8 cellular contexts compared by ENCODE assay signal in genomic region chr1:27555700-27556424, GRCh38. TPM values are rescaled to one million over a fixed set of nuclear protein-coding genes. Genes with fewer than 3 reads are reported as not detected.
DNase-seq lines count a peak whose midpoint lies in the region; ATAC-seq, FAIRE-seq and TF ChIP-seq lines count a peak whose summit lies in the region.

No MANE protein-coding gene starts in this region.

- H3K4me1 ChIP-seq in liver (ENCODE audit: control insufficient read depth in 4 of 4, insufficient read depth in 4 of 4, low read length in 3 of 4) (peaks cover 8 to 51% (median 35%) of the 10 kb centered on the region in 4 donors), HepG2 (ENCODE audit: insufficient read depth, low read length) (peaks cover 50% of the 10 kb centered on the region), mesodermal cell (ENCODE audit: control insufficient read depth, insufficient read depth, low read length, poor library complexity, severe bottlenecking) (peaks cover 53% of the 10 kb centered on the region)

- H3K27ac ChIP-seq in liver (ENCODE audit: low read depth in 1 of 2, low read length in 2 of 2): peak overlapping the region; percentile 47 to 78
- no peak overlapping the region for H3K27ac ChIP-seq in HepG2 (ENCODE audit: extremely low read length, insufficient read depth, low read length)
- H3K27ac ChIP-seq in angular gyrus (ENCODE audit: low read depth, low read length): peak overlapping the region; percentile 22
- H3K27ac ChIP-seq in mesodermal cell (ENCODE audit: low read depth, low read length, severe bottlenecking): peak overlapping the region; percentile 66

- no peaks in the 10 kb centered on the region for H3K79me2 ChIP-seq in HepG2 (ENCODE audit: insufficient read depth, low read length)

- intact Hi-C loops in HepG2 (cut with micrococcal nuclease; ENCODE audit: unreplicated experiment): loop anchor here (1.0 kb wide), 1 partner anchor 50 kb away; no protein-coding TSS in a partner anchor

- no peaks in the 10 kb centered on the region for H4K20me1 ChIP-seq in HepG2 (ENCODE audit: insufficient read depth, low read length)

- in situ Hi-C loops in HepG2 (cut with HindIII; ENCODE audit: extremely low pct_ligation_motif_present, low pct_unique_long_range_greater_than_20kb): loop anchor here (5.0 kb wide), 1 partner anchor 51 kb away; no protein-coding TSS in a partner anchor

- H3K27me3 ChIP-seq in liver (ENCODE audit: control insufficient read depth in 4 of 4, insufficient read depth in 4 of 4, low read length in 3 of 4) (no peaks in the 10 kb centered on the region), HepG2 (ENCODE audit: control insufficient read depth in 1 of 2, insufficient read depth in 2 of 2, low read length in 2 of 2) (no peaks in the 10 kb centered on the region)

- TF ChIP-seq CTCF in liver (IDR thresholded peaks at IDR 0.05; ENCODE audit: low read depth, low read length, missing input control) (no peak), HepG2 (CRISPR knock-in tag; IDR thresholded peaks at IDR 0.05) (no peak), D721Med (IDR thresholded peaks at IDR 0.05; ENCODE audit: insufficient read depth, missing control alignments) (no peak)

- H3K9ac ChIP-seq in liver (ENCODE audit: low read depth in 1 of 2, low read length in 2 of 2) (no peak overlapping the region), HepG2 (ENCODE audit: insufficient read depth, low read depth, low read length) (no peak overlapping the region)

- H3K4me2 ChIP-seq in HepG2 (ENCODE audit: low read depth, low read length): no peak overlapping the region

- TF ChIP-seq RAD21 in liver (IDR thresholded peaks at IDR 0.05) (no peak), HepG2 (CRISPR knock-in tag; IDR thresholded peaks at IDR 0.05) (no peak)

- FAIRE-seq in HepG2 (lab: Jason Lieb, UNC) (no peak), D721Med (lab: Jason Lieb, UNC) (no peak)

- peaks cover 0 to 6% (median 2%) of the 10 kb centered on the region in 4 donors for H3K36me3 ChIP-seq in liver (ENCODE audit: control insufficient read depth in 4 of 4, insufficient read depth in 3 of 4, low read depth in 1 of 4, low read length in 3 of 4)
- H3K36me3 ChIP-seq in HepG2 (replicated peaks in 1 of 2; ENCODE audit: control insufficient read depth in 1 of 2, insufficient read depth in 2 of 2, low read length in 2 of 2): peaks cover 6 to 12% of the 10 kb centered on the region in 2 experiments; a peak in 3 of 5 replicates
- peaks cover 63% of the 10 kb centered on the region for H3K36me3 ChIP-seq in mesodermal cell (ENCODE audit: control insufficient read depth, insufficient read depth, low read length)

- ATAC-seq in HepG2: no peak
- ATAC-seq in HG02884 (IDR thresholded peaks at IDR 0.05; ENCODE audit: unreplicated experiment): no peak

- H3K4me3 ChIP-seq in liver (ENCODE audit: low read depth in 1 of 3, low read length in 3 of 3) (no peak overlapping the region), HepG2 (replicated peaks in 1 of 3; ENCODE audit: insufficient read depth in 1 of 3, low read depth in 2 of 3, low read length in 3 of 3) (no peak overlapping the region), mesodermal cell (ENCODE audit: extremely low read depth, insufficient read depth, low read length, poor library complexity, severe bottlenecking) (no peak overlapping the region)

- no peaks in the 10 kb centered on the region for H3K9me3 ChIP-seq in liver (ENCODE audit: control insufficient read depth in 4 of 4, low read length in 3 of 4)
- no peaks in the 10 kb centered on the region for H3K9me3 ChIP-seq in HepG2 (ENCODE audit: low read length)
- H3K9me3 ChIP-seq in mesodermal cell (ENCODE audit: control insufficient read depth, low read length): no peaks in the 10 kb centered on the region

- no peak overlapping the region for H2AFZ ChIP-seq in HepG2 (ENCODE audit: low read length)

- CTCF ChIA-PET in HepG2 (lab: Yijun Ruan, JAX; ENCODE audit: low intra/inter-chr PET ratio, low total read pairs): interaction anchor here (1.1 to 2.0 kb wide), 5 partner anchors 12 to 107 kb away, joined by 3 to 24 read pairs (median 4); partner anchors contain the start of gene AHDC1

- no peak for DNase-seq in HepG2 (ENCODE audit: low spot score)
- no peak for DNase-seq in H4 (ENCODE audit: low spot score)
- DNase-seq in D721Med (ENCODE audit: insufficient read length, low spot score): no peak
- no peak for DNase-seq in kidney tubule cell (ENCODE audit: low spot score)

- TF ChIP-seq EP300 in HepG2 (IDR thresholded peaks at IDR 0.05; ENCODE audit: low read depth in 2 of 2, low read length in 2 of 2): no peak
- TF ChIP-seq EP300 in HepG2 (CRISPR knock-in tag; IDR thresholded peaks at IDR 0.05; ENCODE audit: borderline replicate concordance): no peak

- BruUV-seq in HepG2 (replicated peaks; lab: Mats Ljungman, UMichigan): no TSS peak

- POLR2A ChIA-PET in HepG2 (lab: Yijun Ruan, JAX): interaction anchor here (1.0 to 3.2 kb wide), 12 partner anchors 10 to 66 kb away, joined by 3 to 26 read pairs (median 10); partner anchors contain the start of genes AHDC1 and WASF2

- TF ChIP-seq POLR2A in HepG2 (IDR thresholded peaks at IDR 0.05; ENCODE audit: insufficient read depth in 1 of 2, low read depth in 2 of 2, low read length in 2 of 2): no peak

- 53% methylated on average over 12 of the region's 12 CpGs for WGBS in liver
- WGBS in HepG2 (ENCODE audit: low lambda C conversion rate): 91% methylated on average over 8 of the region's 12 CpGs
- WGBS in mesodermal cell (ENCODE audit: insufficient coverage in 2 of 2), 2 experiments: 37 to 53% methylated on average over 2 to 5 of the region's 12 CpGs

TF ChIP-seq in liver, 16 proteins besides CTCF, POLR2A, EP300 and RAD21 (continues in another document):
- no peak for TF ChIP-seq GABPA (IDR thresholded peaks at IDR 0.05 in 1 of 2, conservative IDR thresholded peaks at IDR 0.05 in 1 of 2)

TF ChIP-seq in HepG2, 621 proteins besides CTCF, POLR2A, EP300 and RAD21 (continues in another document):
- TF ChIP-seq NKX3-1 (CRISPR knock-in tag; IDR thresholded peaks at IDR 0.05) (no peak), PAXIP1 (CRISPR knock-in tag; conservative IDR thresholded peaks at IDR 0.05) (no peak)

RNA-seq across cellular contexts. Expression of gene AHDC1, which starts 48.1 kb away (rescaled TPM):
- 1 to 10 TPM; 4.7 to 6.3 TPM for total RNA-seq in liver
- 1 to 10 TPM; 2.4 to 6.5 TPM for polyA plus RNA-seq in liver
- total RNA-seq in HepG2 (2016; rRNA removed; fragmentation: Illumina TruSeq; extraction: Trizol): 2.6 and 2.7 TPM in 2 replicates
- total RNA-seq in HepG2 (2016; cell fraction: cytosol; rRNA removed; fragmentation: Illumina TruSeq; extraction: Trizol; ENCODE audit: low read depth): 1.9 and 2.6 TPM in 2 replicates
- total RNA-seq in HepG2 (2016; cell fraction: insoluble cytoplasmic fraction; rRNA removed; fragmentation: Illumina TruSeq; extraction: Trizol): 3.1 and 3.5 TPM in 2 replicates
- total RNA-seq in HepG2 (2016; cell fraction: membrane; rRNA removed; fragmentation: Illumina TruSeq; extraction: Trizol): 1.6 and 2.4 TPM in 2 replicates
- total RNA-seq in HepG2 (2016; cell fraction: nucleus; rRNA removed; fragmentation: Illumina TruSeq; extraction: Trizol): 3.0 and 6.6 TPM in 2 replicates
- 1.0 and 1.2 TPM in 2 replicates for polyA plus RNA-seq in HepG2 (2011; rRNA removed)
- 0.52 and 0.72 TPM in 2 replicates for polyA plus RNA-seq in HepG2 (2011; cell fraction: cytosol; rRNA removed)
- 7.0 and 8.3 TPM in 2 replicates for polyA plus RNA-seq in HepG2 (2011; cell fraction: nucleus; rRNA removed)
- polyA plus RNA-seq in HepG2 (2012): 4.7 and 7.3 TPM in 2 replicates
- polyA plus RNA-seq in HepG2 (2016; cell fraction: cytosol; fragmentation: Illumina TruSeq; extraction: Trizol; ENCODE audit: low read depth): 0.24 and 0.35 TPM in 2 replicates
- 3.9 and 4.0 TPM in 2 replicates for polyA plus RNA-seq in HepG2 (2016; cell fraction: insoluble cytoplasmic fraction; fragmentation: Illumina TruSeq; extraction: Trizol; ENCODE audit: low read depth)
- 0.32 and 0.57 TPM in 2 replicates for polyA plus RNA-seq in HepG2 (2016; cell fraction: membrane; fragmentation: Illumina TruSeq; extraction: Trizol; ENCODE audit: low read depth)
- 12.2 and 16.8 TPM in 2 replicates for polyA plus RNA-seq in HepG2 (2016; cell fraction: nucleus; fragmentation: Illumina TruSeq; extraction: Trizol; ENCODE audit: insufficient read depth, low read depth)
- 3.1 and 6.5 TPM in 2 replicates for polyA minus RNA-seq in HepG2 (2011; rRNA and poly(A)+ RNA removed; ENCODE audit: low replicate concordance)
- polyA minus RNA-seq in HepG2 (2011; cell fraction: cytosol; rRNA and poly(A)+ RNA removed): 3.1 and 3.7 TPM in 2 replicates
- 5.1 and 5.3 TPM in 2 replicates for polyA minus RNA-seq in HepG2 (2011; cell fraction: nucleus; rRNA and poly(A)+ RNA removed)
- polyA plus RNA-seq in mesodermal cell (2013, experiment 1 of 2): 44.6 TPM
- polyA plus RNA-seq in mesodermal cell (2013, experiment 2 of 2): 35.0 TPM
- total RNA-seq in H4 (2014; rRNA removed; shearing (Covaris generic)): 2.0 and 3.6 TPM in 2 replicates
